Comparison of ENCODE assay signal across 8 cellular contexts in the genomic region with DNA sequence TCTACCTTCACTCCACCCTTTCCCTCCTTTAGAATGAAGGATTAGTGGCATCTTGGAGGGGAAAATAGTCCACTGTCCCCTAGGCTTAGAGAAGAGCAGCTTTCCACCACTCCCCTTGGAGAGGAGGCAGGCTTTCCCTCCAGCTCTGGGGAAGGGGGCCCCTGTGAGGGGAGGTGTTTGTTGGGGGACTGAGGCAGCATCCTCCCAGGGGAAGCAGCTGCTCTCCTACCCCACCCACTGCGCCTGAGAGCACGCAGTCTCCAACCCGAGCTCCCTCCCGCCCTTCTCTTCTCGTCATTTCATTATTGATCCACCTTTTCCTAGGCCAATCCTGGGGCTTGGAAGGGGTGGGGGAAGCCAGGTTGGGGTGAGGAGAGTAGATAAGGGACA. TPM values are rescaled to one million over a fixed set of nuclear protein-coding genes. Genes with fewer than 3 reads are reported as not detected.
A peak's percentile ranks its signal among the peaks of the same experiment; 100 is the strongest.
DNase-seq lines count a peak whose midpoint lies in the region; ATAC-seq and TF ChIP-seq lines count a peak whose summit lies in the region.

No MANE protein-coding gene starts in this region.

- DNase-seq in AG08396 (ENCODE audit: low spot score) (peak; percentile 21), HFF-Myc (ENCODE audit: extremely low read depth, low read depth) (no peak), mesendoderm (peak; percentile 65), HCEC 1CT (no peak)
- DNase-seq in stimulated activated naive CD8-positive, alpha-beta T cell treated with anti-CD3 and anti-CD28 coated beads, Interleukin-15, amount 100 ng/mL, for 72 hours: peak; percentile 31 to 38

- H2BK120ac ChIP-seq in mesendoderm (ENCODE audit: low read depth, low read length): no peak overlapping the region

- H3K4me2 ChIP-seq in mesendoderm (ENCODE audit: low read length): peak overlapping the region; percentile 89

- H3K79me2 ChIP-seq in mesendoderm (ENCODE audit: control insufficient read depth, insufficient read depth, low read length): peaks cover 55% of the 10 kb centered on the region

- no peaks in the 10 kb centered on the region for H3K36me3 ChIP-seq in mesendoderm (ENCODE audit: control insufficient read depth, insufficient read depth, low read length)

- H3K4me3 ChIP-seq in HFF-Myc (replicated peaks; ENCODE audit: low read depth, low read length) (peak overlapping the region; percentile 92), mesendoderm (ENCODE audit: low read length) (peak overlapping the region; percentile 82)

- peaks cover 14% of the 10 kb centered on the region for H3K79me1 ChIP-seq in mesendoderm (ENCODE audit: low read length)

- peak overlapping the region; percentile 96 for H3K9ac ChIP-seq in mesendoderm (ENCODE audit: low read length)

- H4K8ac ChIP-seq in mesendoderm (ENCODE audit: low read depth, low read length): no peak overlapping the region

- H3K27me3 Mint-ChIP-seq in T-helper 1 cell treated with Interleukin-12 subunit alpha and Interleukin-12 subunit beta and Interleukin-4 antibody, amounts not matched to agents 30 μg/mL and 1 μg/mL, for 36 hours (ENCODE audit: low read depth): no peaks in the 10 kb centered on the region
- no peaks in the 10 kb centered on the region for H3K27me3 Mint-ChIP-seq in stimulated activated naive CD8-positive, alpha-beta T cell treated with anti-CD3 and anti-CD28 coated beads, Interleukin-15, amount 100 ng/mL, for 72 hours

- H3K27ac ChIP-seq in cingulate gyrus (ENCODE audit: low read depth, low read length): peak overlapping the region; percentile 79
- no peak overlapping the region for H3K27ac ChIP-seq in mesendoderm (ENCODE audit: low read depth, low read length)

- peaks cover 6% of the 10 kb centered on the region for H3K4me1 ChIP-seq in mesendoderm (ENCODE audit: control insufficient read depth, low read depth, low read length)

- peak overlapping the region; percentile 95 for H3K56ac ChIP-seq in mesendoderm (ENCODE audit: low read length)

- no peak overlapping the region for H3K4ac ChIP-seq in mesendoderm (ENCODE audit: low read depth, low read length)

- no peaks in the 10 kb centered on the region for H3K9me3 Mint-ChIP-seq in T-helper 1 cell treated with Interleukin-12 subunit alpha and Interleukin-12 subunit beta and Interleukin-4 antibody, amounts not matched to agents 30 μg/mL and 1 μg/mL, for 36 hours
- no peaks in the 10 kb centered on the region for H3K9me3 Mint-ChIP-seq in stimulated activated naive CD8-positive, alpha-beta T cell treated with anti-CD3 and anti-CD28 coated beads, Interleukin-15, amount 100 ng/mL, for 72 hours

- peaks cover 55% of the 10 kb centered on the region for H3K4me1 Mint-ChIP-seq in T-helper 1 cell treated with Interleukin-12 subunit alpha and Interleukin-12 subunit beta and Interleukin-4 antibody, amounts not matched to agents 30 μg/mL and 1 μg/mL, for 36 hours (ENCODE audit: low read depth)
- H3K4me1 Mint-ChIP-seq in stimulated activated naive CD8-positive, alpha-beta T cell treated with anti-CD3 and anti-CD28 coated beads, Interleukin-15, amount 100 ng/mL, for 72 hours: peaks cover 56% of the 10 kb centered on the region

- H3K4me3 Mint-ChIP-seq in T-helper 1 cell treated with Interleukin-12 subunit alpha and Interleukin-12 subunit beta and Interleukin-4 antibody, amounts not matched to agents 30 μg/mL and 1 μg/mL, for 36 hours: peak overlapping the region; percentile 93
- peak overlapping the region; percentile 97 for H3K4me3 Mint-ChIP-seq in stimulated activated naive CD8-positive, alpha-beta T cell treated with anti-CD3 and anti-CD28 coated beads, Interleukin-15, amount 100 ng/mL, for 72 hours

- no CpG with 5 or more reads among the region's 5 CpGs for WGBS in mesendoderm (ENCODE audit: extremely low coverage, insufficient coverage, low lambda C conversion rate)

- H3K18ac ChIP-seq in mesendoderm (ENCODE audit: low read length): no peak overlapping the region

- peak overlapping the region; percentile 92 for H3K27ac Mint-ChIP-seq in T-helper 1 cell treated with Interleukin-12 subunit alpha and Interleukin-12 subunit beta and Interleukin-4 antibody, amounts not matched to agents 30 μg/mL and 1 μg/mL, for 36 hours
- H3K27ac Mint-ChIP-seq in stimulated activated naive CD8-positive, alpha-beta T cell treated with anti-CD3 and anti-CD28 coated beads, Interleukin-15, amount 100 ng/mL, for 72 hours: peak overlapping the region; percentile 92 to 98

- no peak overlapping the region for H2AK5ac ChIP-seq in mesendoderm (ENCODE audit: low read length)

- H3K23ac ChIP-seq in mesendoderm (ENCODE audit: low read length): no peak overlapping the region

- H3K27me3 ChIP-seq in mesendoderm (ENCODE audit: insufficient read depth, low read length, poor library complexity): no peaks in the 10 kb centered on the region

- no peak overlapping the region for H4K5ac ChIP-seq in mesendoderm (ENCODE audit: low read length)

- no peak for ATAC-seq in stimulated activated naive CD8-positive, alpha-beta T cell treated with anti-CD3 and anti-CD28 coated beads, Interleukin-15, amount 100 ng/mL, for 72 hours
- ATAC-seq in HG03571 (IDR thresholded peaks at IDR 0.05; ENCODE audit: unreplicated experiment): no peak

- TF ChIP-seq CTCF in HFF-Myc (IDR thresholded peaks at IDR 0.05; ENCODE audit: low read depth, low read length, missing control alignments): no peak

- H2BK5ac ChIP-seq in mesendoderm (ENCODE audit: low read length): peak overlapping the region; percentile 19

- peaks cover 22% of the 10 kb centered on the region for H3K36me3 Mint-ChIP-seq in T-helper 1 cell treated with Interleukin-12 subunit alpha and Interleukin-12 subunit beta and Interleukin-4 antibody, amounts not matched to agents 30 μg/mL and 1 μg/mL, for 36 hours (ENCODE audit: low read depth)

- no peak overlapping the region for H2BK15ac ChIP-seq in mesendoderm (replicated peaks; ENCODE audit: low read depth)

RNA-seq across cellular contexts. Expression of a gene that starts 1.4 kb away (rescaled TPM):
- polyA plus RNA-seq in mesendoderm (2013, experiment 1 of 2): 14.3 TPM
- 14.4 TPM for polyA plus RNA-seq in mesendoderm (2013, experiment 2 of 2)

RNA-seq across cellular contexts. Expression of a gene that starts 36.3 kb away (rescaled TPM):
- polyA plus RNA-seq in mesendoderm (2013, experiment 1 of 2): 784 TPM
- 767 TPM for polyA plus RNA-seq in mesendoderm (2013, experiment 2 of 2)

Comparison
In these comparisons a context has a peak if more than half of its experiments do, and no peak if none do; other contexts are left out.
1. DNase-seq: peak in AG08396 (single experiment), mesendoderm (single experiment) and stimulated activated naive CD8-positive, alpha-beta T cell treated with anti-CD3 and anti-CD28 coated beads, Interleukin-15, amount 100 ng/mL, for 72 hours (2 of 2); none in HFF-Myc (single experiment) and HCEC 1CT (single experiment).